Comparison of ENCODE assay signal across 22 cellular contexts in the genomic region with DNA sequence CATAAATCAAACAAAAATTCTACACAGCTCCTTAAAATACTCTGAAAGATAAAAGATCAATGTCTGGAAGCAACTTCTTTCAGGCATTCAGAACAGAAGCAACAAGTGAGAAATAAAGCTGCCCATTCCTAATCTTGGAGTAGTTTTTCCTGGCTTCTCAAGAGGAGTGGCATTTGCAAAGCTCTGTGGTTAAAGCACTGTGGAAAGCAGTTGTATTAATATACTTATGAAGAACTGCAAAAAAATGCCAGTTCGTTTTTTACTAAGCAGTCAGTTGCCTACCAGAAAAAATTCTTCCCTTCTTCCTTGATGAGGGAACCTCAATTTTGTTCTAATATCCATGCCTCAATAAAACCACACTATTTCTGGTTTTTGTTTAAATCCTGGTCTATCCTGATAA.
DNase-seq lines count a peak whose midpoint lies in the region; ATAC-seq, FAIRE-seq and TF ChIP-seq lines count a peak whose summit lies in the region.
"Had no signal": no experiment of that assay in that cellular context is flagged by ENCODE, and none has a peak within 500 bp of the region (broad histone marks: within the 10 kb centered on the region; RNA-seq: fewer than 3 reads in every experiment).

No MANE protein-coding gene starts in this region.

- no peak overlapping the region for H3K27ac Mint-ChIP-seq in activated T-helper 17 cell treated with anti-CD3 and anti-CD28 coated beads, Interleukin-2, amount 50 U/mL, for 72 hours
- H3K27ac Mint-ChIP-seq: activated CD4-positive, alpha-beta memory T cell treated with anti-CD3 and anti-CD28 coated beads for 36 hours; activated naive CD8-positive, alpha-beta T cell treated with anti-CD3 and anti-CD28 coated beads, Interleukin-2, amount 10 ng/mL, durations not matched to agents 7 days and 5 days; type B pancreatic cell had no signal

- H3K4me2 ChIP-seq in mesenchymal stem cell (ENCODE audit: low read length, poor library complexity, severe bottlenecking), result no peak overlapping the region

- H4K91ac ChIP-seq in mesenchymal stem cell (ENCODE audit: low read length), result no peak overlapping the region

- H2BK15ac ChIP-seq in mesenchymal stem cell (ENCODE audit: low read depth, poor library complexity, severe bottlenecking), result no peak overlapping the region

- intact Hi-C loops in esophagus squamous epithelium (cut with DNase I), result no loop called here

- no peak overlapping the region for H3K18ac ChIP-seq in mesenchymal stem cell (ENCODE audit: low read depth in 1 of 2, low read length in 2 of 2)

- no peak overlapping the region for H2BK12ac ChIP-seq in mesenchymal stem cell (ENCODE audit: low read length in 2 of 2)

- WGBS in mesenchymal stem cell, result 100% methylated on average over 1 of the region's 1 CpG
- WGBS in esophagus squamous epithelium, 2 donors, result 73 to 77% methylated on average over 1 of the region's 1 CpG

- no peak for ATAC-seq in activated T-helper 17 cell treated with anti-CD3 and anti-CD28 coated beads, Interleukin-2, amount 50 U/mL, for 72 hours (replicated peaks)
- no peak for ATAC-seq in GM21723 (IDR thresholded peaks at IDR 0.05; ENCODE audit: unreplicated experiment)
- ATAC-seq: activated T-cell treated with anti-CD3 and anti-CD28 coated beads, Interleukin-2, amount 50 U/mL, for 4 hours; heart left ventricle; right cardiac atrium had no signal

- no peaks in the 10 kb centered on the region for H3K36me3 Mint-ChIP-seq in activated T-helper 17 cell treated with anti-CD3 and anti-CD28 coated beads, Interleukin-2, amount 50 U/mL, for 72 hours (ENCODE audit: low read depth)
- H3K36me3 Mint-ChIP-seq: activated CD4-positive, alpha-beta memory T cell treated with anti-CD3 and anti-CD28 coated beads for 36 hours; immature natural killer cell had no signal

- H3K23ac ChIP-seq in mesenchymal stem cell (ENCODE audit: low read length in 2 of 2), result no peak overlapping the region

- no peaks in the 10 kb centered on the region for H3K9me3 ChIP-seq in mesenchymal stem cell (ENCODE audit: control insufficient read depth, low read length)
- no peaks in the 10 kb centered on the region for H3K9me3 ChIP-seq in esophagus squamous epithelium
- H3K9me3 ChIP-seq: heart left ventricle had no signal

- peak; percentile 42 for FAIRE-seq in GM12892 (lab: Jason Lieb, UNC)
- FAIRE-seq: H54 had no signal

- TF ChIP-seq CTCF in esophagus squamous epithelium (IDR thresholded peaks at IDR 0.05), result no peak

- no peak for TF ChIP-seq POLR2A in GM12892 (IDR thresholded peaks at IDR 0.05; ENCODE audit: low read depth, low read length)
- TF ChIP-seq POLR2A in esophagus squamous epithelium (IDR thresholded peaks at IDR 0.05), result no peak

- H2AFZ ChIP-seq in mesenchymal stem cell (ENCODE audit: low read depth, low read length), result no peak overlapping the region

- H3K27me3 ChIP-seq in mesenchymal stem cell (ENCODE audit: control insufficient read depth in 1 of 2, insufficient read depth in 1 of 2, low read length in 2 of 2) (no peaks in the 10 kb centered on the region), esophagus squamous epithelium (no peaks in the 10 kb centered on the region)
- H3K27me3 ChIP-seq: heart left ventricle had no signal

- no peak overlapping the region for H2BK120ac ChIP-seq in mesenchymal stem cell (ENCODE audit: low read depth, low read length)

- peak overlapping the region; percentile 29 for H3K4me3 Mint-ChIP-seq in activated T-helper 17 cell treated with anti-CD3 and anti-CD28 coated beads, Interleukin-2, amount 50 U/mL, for 72 hours
- H3K4me3 Mint-ChIP-seq: activated CD4-positive, alpha-beta memory T cell treated with anti-CD3 and anti-CD28 coated beads for 36 hours; activated naive CD8-positive, alpha-beta T cell treated with anti-CD3 and anti-CD28 coated beads, Interleukin-2, amount 10 ng/mL, durations not matched to agents 7 days and 5 days; activated T-cell treated with anti-CD3 and anti-CD28 coated beads, Interleukin-2, amount 50 U/mL, for 4 hours; central memory CD8-positive, alpha-beta T cell; immature natural killer cell; type B pancreatic cell had no signal

- H4K8ac ChIP-seq in mesenchymal stem cell (ENCODE audit: low read length), result no peak overlapping the region

- H3K4me1 ChIP-seq in mesenchymal stem cell (ENCODE audit: control insufficient read depth, insufficient read depth, low read depth, low read length) (peaks cover 7% of the 10 kb centered on the region), esophagus squamous epithelium (peaks cover 13 to 55% (median 20%) of the 10 kb centered on the region in 3 donors)

- H3K27ac ChIP-seq in mesenchymal stem cell (ENCODE audit: low read length, poor library complexity, severe bottlenecking) (no peak overlapping the region), esophagus squamous epithelium (no peak overlapping the region)
- H3K27ac ChIP-seq: heart left ventricle, HL-60 had no signal

- H3K4me3 ChIP-seq in mesenchymal stem cell (ENCODE audit: insufficient read depth in 1 of 2, low read depth in 1 of 2, low read length in 2 of 2), result no peak overlapping the region
- no peak overlapping the region for H3K4me3 ChIP-seq in esophagus squamous epithelium
- H3K4me3 ChIP-seq: heart left ventricle had no signal

- no peaks in the 10 kb centered on the region for H3K27me3 Mint-ChIP-seq in activated T-helper 17 cell treated with anti-CD3 and anti-CD28 coated beads, Interleukin-2, amount 50 U/mL, for 72 hours
- H3K27me3 Mint-ChIP-seq: activated CD4-positive, alpha-beta memory T cell treated with anti-CD3 and anti-CD28 coated beads for 36 hours; activated naive CD8-positive, alpha-beta T cell treated with anti-CD3 and anti-CD28 coated beads, Interleukin-2, amount 10 ng/mL, durations not matched to agents 7 days and 5 days; central memory CD8-positive, alpha-beta T cell had no signal

- peaks cover 4% of the 10 kb centered on the region for H3K9me3 Mint-ChIP-seq in activated T-helper 17 cell treated with anti-CD3 and anti-CD28 coated beads, Interleukin-2, amount 50 U/mL, for 72 hours
- H3K9me3 Mint-ChIP-seq: activated CD4-positive, alpha-beta memory T cell treated with anti-CD3 and anti-CD28 coated beads for 36 hours; activated naive CD8-positive, alpha-beta T cell treated with anti-CD3 and anti-CD28 coated beads, Interleukin-2, amount 10 ng/mL, durations not matched to agents 7 days and 5 days; activated T-cell treated with anti-CD3 and anti-CD28 coated beads, Interleukin-2, amount 50 U/mL, for 4 hours; central memory CD8-positive, alpha-beta T cell; immature natural killer cell; type B pancreatic cell had no signal

- H3K79me1 ChIP-seq in mesenchymal stem cell (replicated peaks; ENCODE audit: low read length, poor library complexity, severe bottlenecking), result peaks cover 29% of the 10 kb centered on the region

- H3K4ac ChIP-seq in mesenchymal stem cell (ENCODE audit: low read depth in 1 of 2, low read length in 2 of 2), result no peak overlapping the region

- DNase-seq in AG20443 (ENCODE audit: low spot score) (peak; percentile 60), GM12892 (ENCODE audit: insufficient read length) (no peak), mesenchymal stem cell (peak; percentile 24), esophagus squamous epithelium (lab: John Stamatoyannopoulos, UW) (no peak), GM19238 (ENCODE audit: insufficient read length, low spot score) (no peak)
- DNase-seq: activated CD4-positive, alpha-beta memory T cell treated with anti-CD3 and anti-CD28 coated beads for 36 hours; activated naive CD8-positive, alpha-beta T cell treated with anti-CD3 and anti-CD28 coated beads, Interleukin-2, amount 10 ng/mL, durations not matched to agents 7 days and 5 days; activated T-cell treated with anti-CD3 and anti-CD28 coated beads, Interleukin-2, amount 50 U/mL, for 4 hours; effector memory CD4-positive, alpha-beta T cell; heart left ventricle; immature natural killer cell; NCI-H1092; NCI-H2081 treated with DMSO at 0.1 percent for 48 hours; NCI-H510A treated with DMSO at 0.1 percent for 48 hours; right cardiac atrium; stimulated activated naive CD4-positive, alpha-beta T cell treated with Interleukin-2 at 50 U/mL for 16 hours had no signal

- H3K9ac ChIP-seq in mesenchymal stem cell (ENCODE audit: low read length), result no peak overlapping the region

- H3K36me3 ChIP-seq in mesenchymal stem cell (ENCODE audit: control insufficient read depth in 1 of 2, insufficient read depth in 2 of 2, low read depth in 1 of 2, low read length in 2 of 2) (no peaks in the 10 kb centered on the region), esophagus squamous epithelium (no peaks in the 10 kb centered on the region)
- H3K36me3 ChIP-seq: heart left ventricle had no signal

- H2AK5ac ChIP-seq in mesenchymal stem cell (ENCODE audit: low read length, severe bottlenecking), result no peak overlapping the region

- H3K14ac ChIP-seq in mesenchymal stem cell (ENCODE audit: low read length in 2 of 2), result no peak overlapping the region

- H3K4me1 Mint-ChIP-seq in activated T-helper 17 cell treated with anti-CD3 and anti-CD28 coated beads, Interleukin-2, amount 50 U/mL, for 72 hours, result peaks cover 59% of the 10 kb centered on the region

- no peak overlapping the region for H2BK5ac ChIP-seq in mesenchymal stem cell (ENCODE audit: low read depth, low read length, poor library complexity, severe bottlenecking)

Comparison
In these comparisons a context has a peak if more than half of its experiments do, and no peak if none do; other contexts are left out.
1. DNase-seq: peak in AG20443 (single experiment) and mesenchymal stem cell (single experiment); none in GM12892 (single experiment), esophagus squamous epithelium (single experiment) and GM19238 (single experiment).